In genomic region chr22:48340727-48341709, GRCh38 we compare ENCODE assay signal across 1 cellular context.
TF ChIP-seq lines count a peak whose summit lies in the region.

No MANE protein-coding gene starts in this region.

TF ChIP-seq in H1, 55 proteins besides CTCF, POLR2A, EP300 and RAD21:
- 0 out of 2 replicates have a peak, but pooled peaks have one; percentile 9 for TF ChIP-seq E2F6 (IDR thresholded peaks at IDR 0.05)
- no peak for TF ChIP-seq KDM1A (IDR thresholded peaks at IDR 0.05; ENCODE audit: borderline replicate concordance, low read length)
TF ChIP-seq in H1: peak in this region for 1.
